In genomic region chr7:134781171-134781570, GRCh38 we compare ENCODE assay signal across 12 cellular contexts. TPM values are rescaled to one million over a fixed set of nuclear protein-coding genes. Genes with fewer than 3 reads are reported as not detected.
DNase-seq lines count a peak whose midpoint lies in the region; TF ChIP-seq lines count a peak whose summit lies in the region.
"Had no signal": no experiment of that assay in that cellular context is flagged by ENCODE, and none has a peak within 500 bp of the region (broad histone marks: within the 10 kb centered on the region; RNA-seq: fewer than 3 reads in every experiment).

No MANE protein-coding gene starts in this region.

- H3K27me3 ChIP-seq in A673 (replicated peaks; ENCODE audit: insufficient read depth, low read depth, low read length, poor library complexity), result no peaks in the 10 kb centered on the region
- H3K27me3 ChIP-seq in fibroblast of lung (ENCODE audit: control insufficient read depth, insufficient read depth, low read length), result no peaks in the 10 kb centered on the region
- no peaks in the 10 kb centered on the region for H3K27me3 ChIP-seq in osteoblast (ENCODE audit: insufficient read depth, low read length)

- DNase-seq in A673 (ENCODE audit: low spot score) (no peak), RPMI7951 (ENCODE audit: low read depth) (peak; percentile 21), fibroblast of lung (ENCODE audit: low read depth in 2 of 2) (no peak), osteoblast (ENCODE audit: insufficient read length, low spot score, missing footprints) (no peak), GM03348 (ENCODE audit: low spot score) (no peak), head of caudate nucleus (no peak), NCI-H128 (lab: John Stamatoyannopoulos, UW; ENCODE audit: unreplicated experiment) (no peak)
- DNase-seq in stimulated activated CD8-positive, alpha-beta memory T cell treated with anti-CD3 and anti-CD28 coated beads, Interleukin-4, amount 100 ng/mL, for 48 hours, result no peak
- DNase-seq: activated T-cell treated with anti-CD3 and anti-CD28 coated beads for 4 hours; BE2C; NCI-H524; stimulated activated CD4-positive, alpha-beta T cell treated with anti-CD3 and anti-CD28 coated beads, Interleukin-4, amount 100 ng/mL, for 1 hour had no signal

- H4K20me1 ChIP-seq in fibroblast of lung (ENCODE audit: control insufficient read depth, extremely low read depth, insufficient read depth, low read length), result no peaks in the 10 kb centered on the region
- H4K20me1 ChIP-seq in osteoblast (ENCODE audit: insufficient read depth, low read length), result peaks cover 53% of the 10 kb centered on the region

- intact Hi-C loops in A673 (cut with micrococcal nuclease; ENCODE audit: unreplicated experiment) (no loop called here), head of caudate nucleus (cut with DNase I) (no loop called here)

- TF ChIP-seq CTCF in A673 (conservative IDR thresholded peaks at IDR 0.05; ENCODE audit: low read depth, low read length) (no peak), fibroblast of lung (conservative IDR thresholded peaks at IDR 0.05 in 1 of 2, IDR thresholded peaks at IDR 0.05 in 1 of 2; ENCODE audit: low read depth in 1 of 2, low read length in 2 of 2) (no peak), osteoblast (IDR thresholded peaks at IDR 0.05; ENCODE audit: extremely low read depth, low read depth, low read length) (no peak)

- CTCF ChIA-PET in A673 (lab: Charles Lee), result no interaction called here

- H3K9me3 ChIP-seq in A673 (ENCODE audit: low read depth, low read length, poor library complexity, severe bottlenecking), result no peaks in the 10 kb centered on the region
- no peaks in the 10 kb centered on the region for H3K9me3 ChIP-seq in fibroblast of lung (ENCODE audit: control insufficient read depth, insufficient read depth, low read depth, low read length)
- no peaks in the 10 kb centered on the region for H3K9me3 ChIP-seq in osteoblast (ENCODE audit: low read depth, low read length)
- H3K9me3 ChIP-seq: BE2C had no signal

- H3K4me2 ChIP-seq in fibroblast of lung (ENCODE audit: extremely low read depth, insufficient read depth, low read length), result peak overlapping the region; percentile 90
- H3K4me2 ChIP-seq in osteoblast (ENCODE audit: insufficient read depth, low read length), result peak overlapping the region; percentile 90

- peaks cover 18% of the 10 kb centered on the region for H3K4me1 ChIP-seq in A673 (ENCODE audit: insufficient read depth, low read length, poor library complexity, severe bottlenecking)
- peaks cover 18% of the 10 kb centered on the region for H3K4me1 ChIP-seq in fibroblast of lung (ENCODE audit: control insufficient read depth, extremely low read depth, insufficient read depth, low read length)
- H3K4me1 ChIP-seq in osteoblast (ENCODE audit: insufficient read depth, low read length), result peaks cover 65% of the 10 kb centered on the region

- no peak overlapping the region for H2AFZ ChIP-seq in fibroblast of lung (ENCODE audit: low read length)
- no peak overlapping the region for H2AFZ ChIP-seq in osteoblast (ENCODE audit: low read length)

- peak overlapping the region; percentile 77 for H3K9ac ChIP-seq in fibroblast of lung (ENCODE audit: insufficient read depth, low read length)

- BruUV-seq in A673 (replicated peaks; lab: Mats Ljungman, UMichigan), result no TSS peak

- H3K79me2 ChIP-seq in fibroblast of lung (ENCODE audit: control insufficient read depth, insufficient read depth, low read length), result peaks cover 65% of the 10 kb centered on the region
- H3K79me2 ChIP-seq in osteoblast (ENCODE audit: insufficient read depth, low read length), result peaks cover 67% of the 10 kb centered on the region

- H3K27ac ChIP-seq in A673 (ENCODE audit: low read depth, low read length, poor library complexity, severe bottlenecking) (no peak overlapping the region), fibroblast of lung (ENCODE audit: insufficient read depth, low read length) (peak overlapping the region; percentile 79), osteoblast (ENCODE audit: low read depth, low read length) (peak overlapping the region; percentile 94)

- POLR2A ChIA-PET in A673 (lab: Charles Lee; ENCODE audit: low non-redundant PET), result no interaction called here

- H3K36me3 ChIP-seq in A673 (ENCODE audit: insufficient read depth, low read length, poor library complexity, severe bottlenecking) (no peaks in the 10 kb centered on the region), fibroblast of lung (ENCODE audit: control insufficient read depth, insufficient read depth, low read length) (peaks cover 2% of the 10 kb centered on the region), osteoblast (ENCODE audit: insufficient read depth, low read length) (peaks cover 51% of the 10 kb centered on the region)
- H3K36me3 ChIP-seq: BE2C had no signal

- H3K4me3 ChIP-seq in A673 (ENCODE audit: low read depth, low read length, poor library complexity, severe bottlenecking), result peak overlapping the region; percentile 45
- peak overlapping the region; percentile 80 to 98 (median 88) for H3K4me3 ChIP-seq in fibroblast of lung (replicated peaks in 1 of 4; ENCODE audit: control extremely low read depth in 1 of 4, insufficient read depth in 1 of 4, low read depth in 3 of 4, low read length in 4 of 4)
- peak overlapping the region; percentile 80 for H3K4me3 ChIP-seq in osteoblast (ENCODE audit: insufficient read depth, low read length)

RNA-seq across cellular contexts. Expression of gene CALD1, which starts 1.7 kb away (rescaled TPM):
- total RNA-seq in A673 (2021) (47.9 and 48.0 TPM in 2 replicates), fibroblast of lung (299 and 343 TPM in 2 replicates), osteoblast (1,075 and 1,123 TPM in 2 replicates)
- total RNA-seq in RPMI7951 (2014; rRNA removed; shearing (Covaris generic)), result 209 and 259 TPM in 2 replicates
- 377 and 1,187 TPM in 2 replicates for polyA plus RNA-seq in fibroblast of lung
- polyA plus RNA-seq in fibroblast of lung (2012), result 287 and 889 TPM in 2 replicates
- polyA minus RNA-seq in fibroblast of lung (ENCODE audit: low replicate concordance), result 97.5 and 238 TPM in 2 replicates
